ENCODE assay signal across 7 cellular contexts in the genomic region with DNA sequence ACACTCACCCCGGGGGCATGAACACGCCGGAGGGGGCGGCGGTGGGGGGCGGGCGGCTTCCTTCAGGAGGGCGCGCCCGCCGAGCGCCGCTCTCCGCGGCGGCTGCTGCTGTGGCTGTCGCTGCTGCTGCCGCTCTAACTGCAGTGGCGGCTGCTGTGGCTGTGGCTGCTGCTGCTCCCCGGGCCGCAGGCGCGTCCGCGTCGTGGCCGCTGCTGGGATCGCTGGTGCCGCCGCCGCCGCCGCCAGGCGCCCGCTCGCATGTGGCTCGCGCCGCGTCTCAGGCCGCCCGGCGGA. TPM values are rescaled to one million over a fixed set of nuclear protein-coding genes. Genes with fewer than 3 reads are reported as not detected.
DNase-seq lines count a peak whose midpoint lies in the region; ATAC-seq and TF ChIP-seq lines count a peak whose summit lies in the region.

A gene with protein sequence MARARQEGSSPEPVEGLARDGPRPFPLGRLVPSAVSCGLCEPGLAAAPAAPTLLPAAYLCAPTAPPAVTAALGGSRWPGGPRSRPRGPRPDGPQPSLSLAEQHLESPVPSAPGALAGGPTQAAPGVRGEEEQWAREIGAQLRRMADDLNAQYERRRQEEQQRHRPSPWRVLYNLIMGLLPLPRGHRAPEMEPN (minus strand): TSS at position 279 of the 294 bp plus-strand sequence. CDS start 2,768 bp downstream, outside the sequence.

- no peaks in the 10 kb centered on the region for H3K36me3 ChIP-seq in iPS-18a (ENCODE audit: control insufficient read depth, low read depth, low read length)

- intact Hi-C loops in activated CD8-positive, alpha-beta T cell treated with anti-CD3 and anti-CD28 coated beads for 36 hours (cut with micrococcal nuclease) = no loop called here

- no peaks in the 10 kb centered on the region for H3K9me3 Mint-ChIP-seq in HFFc6
- H3K9me3 Mint-ChIP-seq in activated CD8-positive, alpha-beta T cell treated with anti-CD3 and anti-CD28 coated beads for 36 hours = no peaks in the 10 kb centered on the region
- H3K9me3 Mint-ChIP-seq in stimulated activated naive CD8-positive, alpha-beta T cell treated with anti-CD3 and anti-CD28 coated beads, Interleukin-15, amount 100 ng/mL, for 72 hours = no peaks in the 10 kb centered on the region

- peak within 1 kb of the TSS; percentile 66 for H3K4me3 ChIP-seq in iPS-18a (ENCODE audit: low read length)

- peaks cover 12% of the 10 kb centered on the region for H3K27me3 ChIP-seq in iPS-18a (ENCODE audit: control insufficient read depth, insufficient read depth, low read length)

- H3K9ac ChIP-seq in iPS-18a (ENCODE audit: low read length) = peak within 1 kb of the TSS; percentile 63

- peak within 1 kb of the TSS; percentile 91 for H3K27ac Mint-ChIP-seq in HFFc6
- peak within 1 kb of the TSS; percentile 72 for H3K27ac Mint-ChIP-seq in activated CD8-positive, alpha-beta T cell treated with anti-CD3 and anti-CD28 coated beads for 36 hours
- peak within 1 kb of the TSS; percentile 86 to 95 for H3K27ac Mint-ChIP-seq in stimulated activated naive CD8-positive, alpha-beta T cell treated with anti-CD3 and anti-CD28 coated beads, Interleukin-15, amount 100 ng/mL, for 72 hours

- peaks cover 29% of the 10 kb centered on the region for H3K4me1 Mint-ChIP-seq in HFFc6 (ENCODE audit: low read depth)
- H3K4me1 Mint-ChIP-seq in activated CD8-positive, alpha-beta T cell treated with anti-CD3 and anti-CD28 coated beads for 36 hours (ENCODE audit: low read depth) = peaks cover 20% of the 10 kb centered on the region
- peaks cover 30% of the 10 kb centered on the region for H3K4me1 Mint-ChIP-seq in stimulated activated naive CD8-positive, alpha-beta T cell treated with anti-CD3 and anti-CD28 coated beads, Interleukin-15, amount 100 ng/mL, for 72 hours

- H3K27ac ChIP-seq in iPS-18a (ENCODE audit: low read length) = no peak within 1 kb of the TSS

- no peak for ATAC-seq in activated CD8-positive, alpha-beta T cell treated with anti-CD3 and anti-CD28 coated beads for 36 hours
- ATAC-seq in stimulated activated naive CD8-positive, alpha-beta T cell treated with anti-CD3 and anti-CD28 coated beads, Interleukin-15, amount 100 ng/mL, for 72 hours = no peak

- POLR2A ChIA-PET in activated CD8-positive, alpha-beta T cell treated with anti-CD3 and anti-CD28 coated beads for 36 hours (lab: Charles Lee) = no interaction called here

- H3K4me1 ChIP-seq in iPS-18a (ENCODE audit: control insufficient read depth, low read depth, low read length) = peaks cover 15% of the 10 kb centered on the region

- CTCF ChIA-PET in activated CD8-positive, alpha-beta T cell treated with anti-CD3 and anti-CD28 coated beads for 36 hours (lab: Charles Lee) = no interaction called here

- no peak for TF ChIP-seq CTCF in HFFc6 (IDR thresholded peaks at IDR 0.05)
- no peak for TF ChIP-seq CTCF in activated CD8-positive, alpha-beta T cell treated with anti-CD3 and anti-CD28 coated beads for 36 hours (IDR thresholded peaks at IDR 0.05)

- H3K4me3 Mint-ChIP-seq in HFFc6 = peak within 1 kb of the TSS; percentile 86
- H3K4me3 Mint-ChIP-seq in activated CD8-positive, alpha-beta T cell treated with anti-CD3 and anti-CD28 coated beads for 36 hours = peak within 1 kb of the TSS; percentile 65
- H3K4me3 Mint-ChIP-seq in stimulated activated naive CD8-positive, alpha-beta T cell treated with anti-CD3 and anti-CD28 coated beads, Interleukin-15, amount 100 ng/mL, for 72 hours = peak within 1 kb of the TSS; percentile 72 to 91

- peaks cover 5% of the 10 kb centered on the region; the same call in 1 of the 2 replicates for H3K36me3 Mint-ChIP-seq in HFFc6 (ENCODE audit: low read depth)
- H3K36me3 Mint-ChIP-seq in activated CD8-positive, alpha-beta T cell treated with anti-CD3 and anti-CD28 coated beads for 36 hours (ENCODE audit: low read depth) = peaks cover 4% of the 10 kb centered on the region

- peaks cover 6% of the 10 kb centered on the region for H3K27me3 Mint-ChIP-seq in HFFc6 (ENCODE audit: insufficient read depth)
- no peaks in the 10 kb centered on the region for H3K27me3 Mint-ChIP-seq in activated CD8-positive, alpha-beta T cell treated with anti-CD3 and anti-CD28 coated beads for 36 hours
- no peaks in the 10 kb centered on the region for H3K27me3 Mint-ChIP-seq in stimulated activated naive CD8-positive, alpha-beta T cell treated with anti-CD3 and anti-CD28 coated beads, Interleukin-15, amount 100 ng/mL, for 72 hours

- no peaks in the 10 kb centered on the region for H3K9me3 ChIP-seq in iPS-18a (ENCODE audit: control insufficient read depth, low read depth, low read length)

- DNase-seq in HFFc6 (no peak), NCI-H1092 (lab: John Stamatoyannopoulos, UW) (no peak), DMS114 treated with DMSO at 0.1 percent for 48 hours (lab: John Stamatoyannopoulos, UW; ENCODE audit: unreplicated experiment) (no peak), HuH-7 (ENCODE audit: low spot score) (no peak)
- no peak for DNase-seq in activated CD8-positive, alpha-beta T cell treated with anti-CD3 and anti-CD28 coated beads for 36 hours
- no peak for DNase-seq in stimulated activated naive CD8-positive, alpha-beta T cell treated with anti-CD3 and anti-CD28 coated beads, Interleukin-15, amount 100 ng/mL, for 72 hours

RNA-seq across cellular contexts. Expression of the gene that starts here (rescaled TPM):
- total RNA-seq in HFFc6 (2021; fragmentation: NEBNext Ultra II Directional; extraction: Animal tissue kit (Norgen Biotek cat#: 25700)) = 10 to 100 TPM in 2 of 6 experiments, 1 to 10 TPM in 4; 8.6 to 10.9 (median 9.6) TPM
- total RNA-seq in activated CD8-positive, alpha-beta T cell treated with anti-CD3 and anti-CD28 coated beads for 36 hours = 10 to 100 TPM; 23.2 to 26.2 TPM
